In genomic region chr2:85503611-85504433, GRCh38 we compare ENCODE assay signal across 12 cellular contexts. TPM values are rescaled to one million over a fixed set of nuclear protein-coding genes. Genes with fewer than 3 reads are reported as not detected.
DNase-seq lines count a peak whose midpoint lies in the region; ATAC-seq and TF ChIP-seq lines count a peak whose summit lies in the region.
"Had no signal": no experiment of that assay in that cellular context is flagged by ENCODE, and none has a peak within 500 bp of the region (broad histone marks: within the 10 kb centered on the region; RNA-seq: fewer than 3 reads in every experiment).

No MANE protein-coding gene starts in this region.

- H3K9me3 Mint-ChIP-seq in chondrocyte (ENCODE audit: low read depth): peaks cover 3% of the 10 kb centered on the region
- H3K9me3 Mint-ChIP-seq: central memory CD8-positive, alpha-beta T cell had no signal

- no peaks in the 10 kb centered on the region for H3K36me3 Mint-ChIP-seq in chondrocyte (ENCODE audit: low read depth)
- H3K36me3 Mint-ChIP-seq: CD14-positive monocyte had no signal

- H3K27ac Mint-ChIP-seq in chondrocyte (ENCODE audit: unreplicated experiment): peak overlapping the region; percentile 32

- no peaks in the 10 kb centered on the region for H3K27me3 Mint-ChIP-seq in chondrocyte (ENCODE audit: low read depth)
- H3K27me3 Mint-ChIP-seq: central memory CD8-positive, alpha-beta T cell had no signal

- in situ Hi-C loops in ACHN (cut with HindIII; ENCODE audit: low pct_ligation_motif_present, low pct_unique_long_range_greater_than_20kb, low sequenced_read_pairs): no loop called here

- no peak overlapping the region for H3K4me3 Mint-ChIP-seq in chondrocyte (ENCODE audit: unreplicated experiment)
- H3K4me3 Mint-ChIP-seq: CD14-positive monocyte; central memory CD8-positive, alpha-beta T cell had no signal

- H3K4me1 Mint-ChIP-seq in chondrocyte (ENCODE audit: low read depth): peaks cover 44% of the 10 kb centered on the region
- H3K4me1 Mint-ChIP-seq: central memory CD8-positive, alpha-beta T cell had no signal

- peak; percentile 13 for DNase-seq in ACHN
- peak; percentile 98 for DNase-seq in LHCN-M2 (ENCODE audit: low read depth)
- no peak for DNase-seq in chondrocyte (ENCODE audit: low spot score)
- DNase-seq in medulla oblongata (ENCODE audit: extremely low spot score): peak; percentile 35
- no peak for DNase-seq in AG08396 (ENCODE audit: low spot score)
- DNase-seq in SIG-M5 treated with dmso at 0.1 percent for 504 hours (lab: John Stamatoyannopoulos, UW; ENCODE audit: unreplicated experiment): no peak
- DNase-seq: KG1, T-helper 2 cell had no signal

- no peak for ATAC-seq in HG02938 (IDR thresholded peaks at IDR 0.05; ENCODE audit: unreplicated experiment)
- no peak for ATAC-seq in GM18858 (IDR thresholded peaks at IDR 0.05; ENCODE audit: unreplicated experiment)

- TF ChIP-seq CTCF in chondrocyte (IDR thresholded peaks at IDR 0.05): no peak

RNA-seq across cellular contexts. Expression of gene MAT2A, which starts 35.1 kb away (rescaled TPM):
- total RNA-seq in LHCN-M2 (2014; rRNA removed) (420 and 517 TPM in 2 replicates), chondrocyte (119 to 155 TPM (median 144 TPM) in 3 replicates)
- polyA plus RNA-seq in LHCN-M2 (2012): 142 TPM

RNA-seq across cellular contexts. Expression of gene GGCX, which starts 57.5 kb away (rescaled TPM):
- total RNA-seq in LHCN-M2 (2014; rRNA removed) (115 and 134 TPM in 2 replicates), chondrocyte (55.7 to 78.6 TPM (median 58.6 TPM) in 3 replicates)
- polyA plus RNA-seq in LHCN-M2 (2012): 71.0 TPM

Comparison
In these comparisons a context has a peak if more than half of its experiments do, and no peak if none do; other contexts are left out.
1. DNase-seq: peak in ACHN (single experiment), LHCN-M2 (single experiment) and medulla oblongata (single experiment); none in chondrocyte (single experiment), AG08396 (single experiment) and SIG-M5 treated with dmso at 0.1 percent for 504 hours (single experiment).